ENCODE assay signal across 15 cellular contexts in genomic region chr1:163300569-163300968, GRCh38.
"Had no signal": no experiment of that assay in that cellular context is flagged by ENCODE, and none has a peak within 500 bp of the region (broad histone marks: within the 10 kb centered on the region; RNA-seq: fewer than 3 reads in every experiment).

No MANE protein-coding gene starts in this region.

- H3K27ac ChIP-seq: colonic mucosa, foreskin keratinocyte, thoracic aorta had no signal

- H3K4me3 ChIP-seq: colonic mucosa, thoracic aorta had no signal

- ATAC-seq: activated CD8-positive, alpha-beta T cell treated with anti-CD3 and anti-CD28 coated beads, Interleukin-2, amount 10 ng/mL, durations not matched to agents 7 days and 5 days; foreskin keratinocyte; stimulated activated naive B cell treated with anti-CD40 and anti-IgM and Interleukin-4, amounts not matched to agents 10 μg/mL and 1 μg/mL and 100 μg/mL, for 72 hours had no signal

- H3K9me3 ChIP-seq: colonic mucosa, thoracic aorta had no signal

- H3K36me3 ChIP-seq: colonic mucosa, thoracic aorta had no signal

- H3K27me3 ChIP-seq: colonic mucosa, foreskin keratinocyte had no signal

- H3K4me1 ChIP-seq: colonic mucosa, foreskin keratinocyte had no signal

- DNase-seq: activated CD4-positive, alpha-beta T cell treated with anti-CD3 and anti-CD28 coated beads, Interleukin-2, amount 10 ng/mL, durations not matched to agents 7 days and 5 days; activated CD4-positive, CD25-positive, alpha-beta regulatory T cell; activated CD8-positive, alpha-beta T cell treated with anti-CD3 and anti-CD28 coated beads, Interleukin-2, amount 10 ng/mL, durations not matched to agents 7 days and 5 days; activated naive CD4-positive, alpha-beta T cell treated with Interleukin-2 at 50 U/mL for 16 hours; activated naive CD8-positive, alpha-beta T cell treated with anti-CD3 and anti-CD28 coated beads, Interleukin-2, amount 10 ng/mL, durations not matched to agents 7 days and 5 days; activated T-cell treated with anti-CD3 and anti-CD28 coated beads, Interleukin-2, amount 50 U/mL, for 24 hours; colonic mucosa; foreskin keratinocyte; hippocampal formation; mammary epithelial cell; occipital lobe; posterior cingulate gyrus; stimulated activated naive B cell treated with anti-CD40 and anti-IgM and Interleukin-4, amounts not matched to agents 10 μg/mL and 1 μg/mL and 100 μg/mL, for 72 hours; T1000 had no signal
